15 cellular contexts compared by ENCODE assay signal in the genomic region with DNA sequence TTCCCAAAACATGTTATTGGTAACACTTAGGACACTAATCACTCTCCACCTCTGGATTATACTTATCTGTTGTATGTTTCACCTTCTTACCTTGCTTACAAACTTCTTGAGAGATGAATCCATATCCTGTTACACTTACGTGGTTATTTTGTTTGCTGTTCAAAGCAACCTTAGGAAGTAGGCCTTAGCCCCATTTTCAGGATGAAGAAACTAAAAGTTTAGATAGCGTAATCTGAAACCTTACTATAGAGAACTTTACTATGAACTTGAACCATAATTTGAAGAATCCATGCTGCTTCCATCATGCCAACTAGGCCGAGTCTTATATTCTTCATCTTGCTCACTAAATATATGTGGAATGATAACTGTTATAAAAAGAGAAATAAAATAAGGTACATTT. TPM values are rescaled to one million over a fixed set of nuclear protein-coding genes. Genes with fewer than 3 reads are reported as not detected.
DNase-seq lines count a peak whose midpoint lies in the region; ATAC-seq and TF ChIP-seq lines count a peak whose summit lies in the region.
"Had no signal": no experiment of that assay in that cellular context is flagged by ENCODE, and none has a peak within 500 bp of the region (broad histone marks: within the 10 kb centered on the region; RNA-seq: fewer than 3 reads in every experiment).

No MANE protein-coding gene starts in this region.

- no peak; the same call in 1 of the 2 replicates for TF ChIP-seq CTCF in PC-3 (conservative IDR thresholded peaks at IDR 0.05; ENCODE audit: low read depth, low read length)
- no peak for TF ChIP-seq CTCF in breast epithelium (IDR thresholded peaks at IDR 0.05)
- no peak for TF ChIP-seq CTCF in gastrocnemius medialis (IDR thresholded peaks at IDR 0.05 in 4 of 5, conservative IDR thresholded peaks at IDR 0.05 in 1 of 5)

- H3K4me1 Mint-ChIP-seq in activated CD4-positive, alpha-beta T cell treated with anti-CD3 and anti-CD28 coated beads, Interleukin-2, amount 10 ng/mL, durations not matched to agents 24 days and 14 days = peaks cover 62% of the 10 kb centered on the region

- peaks cover 17% of the 10 kb centered on the region for H3K36me3 Mint-ChIP-seq in activated CD4-positive, alpha-beta T cell treated with anti-CD3 and anti-CD28 coated beads, Interleukin-2, amount 10 ng/mL, durations not matched to agents 24 days and 14 days (ENCODE audit: low read depth)

- in situ Hi-C loops in gastrocnemius medialis (cut with MboI; ENCODE audit: low sequenced_read_pairs in 4 of 4) = no loop called here

- BruUV-seq in PC-3 (replicated peaks; lab: Mats Ljungman, UMichigan) = no TSS peak

- CTCF ChIA-PET in PC-3 (lab: Charles Lee) = no interaction called here

- H3K9me3 ChIP-seq in PC-3 (ENCODE audit: low read length) = no peaks in the 10 kb centered on the region
- H3K9me3 ChIP-seq in breast epithelium = no peaks in the 10 kb centered on the region
- H3K9me3 ChIP-seq in gastrocnemius medialis = no peaks in the 10 kb centered on the region
- H3K9me3 ChIP-seq: A549, prostate gland had no signal

- H3K4me3 ChIP-seq in PC-3 (ENCODE audit: low read length) (0 out of 2 replicates have a peak overlapping the region, but pooled peaks have one; percentile 93), breast epithelium (no peak overlapping the region), gastrocnemius medialis (no peak overlapping the region)
- H3K4me3 ChIP-seq: A549, prostate gland had no signal

- ATAC-seq in PC-3 = no peak
- ATAC-seq in gastrocnemius medialis = no peak
- ATAC-seq: A549 had no signal

- H2AFZ ChIP-seq in PC-3 (ENCODE audit: low read length) = no peak overlapping the region

- peaks cover 71% of the 10 kb centered on the region for H4K20me1 ChIP-seq in PC-3 (ENCODE audit: low read length)

- TF ChIP-seq POLR2A in breast epithelium (IDR thresholded peaks at IDR 0.05) (no peak), gastrocnemius medialis (IDR thresholded peaks at IDR 0.05) (no peak)

- no peak overlapping the region for H3K9ac ChIP-seq in PC-3 (ENCODE audit: low read length)

- H3F3A ChIP-seq in PC-3 (ENCODE audit: low read length, unreplicated experiment) = peaks cover 12% of the 10 kb centered on the region

- H3K4me1 ChIP-seq in PC-3 (ENCODE audit: insufficient read depth, low read length) (peaks cover 68% of the 10 kb centered on the region), breast epithelium (peaks cover 5 to 14% of the 10 kb centered on the region in 2 donors), gastrocnemius medialis (peaks cover 0 to 19% of the 10 kb centered on the region in 2 donors)
- H3K4me1 ChIP-seq: prostate gland had no signal

- no peaks in the 10 kb centered on the region for H3K27me3 Mint-ChIP-seq in activated CD4-positive, alpha-beta T cell treated with anti-CD3 and anti-CD28 coated beads, Interleukin-2, amount 10 ng/mL, durations not matched to agents 24 days and 14 days
- H3K27me3 Mint-ChIP-seq: dendritic cell treated with granulocyte-macrophage colony-stimulating factor and Interleukin-4, amounts not matched to agents 40 ng/mL and 50 ng/mL, for 4 days had no signal

- no peaks in the 10 kb centered on the region for H3K9me2 ChIP-seq in PC-3 (replicated peaks; ENCODE audit: low read length)

- H3K4me3 Mint-ChIP-seq in activated CD4-positive, alpha-beta T cell treated with anti-CD3 and anti-CD28 coated beads, Interleukin-2, amount 10 ng/mL, durations not matched to agents 24 days and 14 days = peak overlapping the region; percentile 55
- H3K4me3 Mint-ChIP-seq: dendritic cell treated with granulocyte-macrophage colony-stimulating factor and Interleukin-4, amounts not matched to agents 40 ng/mL and 50 ng/mL, for 4 days had no signal

- no peak for DNase-seq in activated CD4-positive, alpha-beta T cell treated with anti-CD3 and anti-CD28 coated beads, Interleukin-2, amount 10 ng/mL, durations not matched to agents 24 days and 14 days
- DNase-seq in activated CD4-positive, alpha-beta T cell treated with anti-CD3 and anti-CD28 coated beads, Interleukin-2, amount 50 U/mL, for 48 hours = no peak
- no peak for DNase-seq in PC-3
- DNase-seq in breast epithelium (ENCODE audit: low spot score in 2 of 2) = no peak
- DNase-seq in gastrocnemius medialis = no peak
- DNase-seq in Ammon's horn (ENCODE audit: low spot score) = no peak
- DNase-seq in NCI-H2196 treated with DMSO at 0.1 percent for 48 hours (lab: John Stamatoyannopoulos, UW; ENCODE audit: unreplicated experiment) = no peak
- no peak for DNase-seq in NCI-H1092 (lab: John Stamatoyannopoulos, UW)
- DNase-seq: activated CD8-positive, alpha-beta memory T cell treated with anti-CD3 and anti-CD28 coated beads, Interleukin-2, amount 50 U/mL, for 48 hours; aorta; NCI-H1436 treated with DMSO at 0.1 percent for 48 hours; NCI-H446 had no signal

- H3K27me3 ChIP-seq in PC-3 (ENCODE audit: low read length) = no peaks in the 10 kb centered on the region
- no peaks in the 10 kb centered on the region for H3K27me3 ChIP-seq in breast epithelium
- peaks cover 5 to 21% (median 11%) of the 10 kb centered on the region in 3 donors for H3K27me3 ChIP-seq in gastrocnemius medialis

- H3K27ac ChIP-seq in PC-3 (ENCODE audit: low read length) (no peak overlapping the region), breast epithelium (peak overlapping the region; percentile 77 to 99), gastrocnemius medialis (peak overlapping the region in 3 of 4 donors; percentile 80 to 83 (median 83))
- H3K27ac ChIP-seq: A549, prostate gland had no signal

- peaks cover 3% of the 10 kb centered on the region for H3K9me3 Mint-ChIP-seq in activated CD4-positive, alpha-beta T cell treated with anti-CD3 and anti-CD28 coated beads, Interleukin-2, amount 10 ng/mL, durations not matched to agents 24 days and 14 days
- H3K9me3 Mint-ChIP-seq: dendritic cell treated with granulocyte-macrophage colony-stimulating factor and Interleukin-4, amounts not matched to agents 40 ng/mL and 50 ng/mL, for 4 days had no signal

- intact Hi-C loops in activated CD4-positive, alpha-beta T cell treated with anti-CD3 and anti-CD28 coated beads, Interleukin-2, amount 10 ng/mL, durations not matched to agents 24 days and 14 days (cut with micrococcal nuclease) = loop anchor here (5.0 to 10.0 kb wide), 4 partner anchors 647 to 1967 kb away; a partner anchor contains a TSS
- intact Hi-C loops in PC-3 (cut with micrococcal nuclease) = loop anchor here (5.0 kb wide), 1 partner anchor 562 kb away; no protein-coding TSS in a partner anchor
- intact Hi-C loops in breast epithelium (cut with DNase I; ENCODE audit: low total_unique reads) = no loop called here
- intact Hi-C loops in gastrocnemius medialis (cut with DNase I; ENCODE audit: low total_unique reads) = no loop called here

- peaks cover 92% of the 10 kb centered on the region for H3K79me2 ChIP-seq in PC-3 (ENCODE audit: low read length)

- H3K36me3 ChIP-seq in PC-3 (ENCODE audit: low read depth, low read length) = no peaks in the 10 kb centered on the region; the same call in 1 of the 2 replicates
- H3K36me3 ChIP-seq in breast epithelium = no peaks in the 10 kb centered on the region
- H3K36me3 ChIP-seq in gastrocnemius medialis = no peaks in the 10 kb centered on the region
- H3K36me3 ChIP-seq: prostate gland had no signal

- peak overlapping the region; percentile 56 for H3K27ac Mint-ChIP-seq in activated CD4-positive, alpha-beta T cell treated with anti-CD3 and anti-CD28 coated beads, Interleukin-2, amount 10 ng/mL, durations not matched to agents 24 days and 14 days
- H3K27ac Mint-ChIP-seq: dendritic cell treated with granulocyte-macrophage colony-stimulating factor and Interleukin-4, amounts not matched to agents 40 ng/mL and 50 ng/mL, for 4 days had no signal

- peak overlapping the region; percentile 94 for H3K4me2 ChIP-seq in PC-3 (ENCODE audit: low read length)

- POLR2A ChIA-PET in PC-3 (lab: Charles Lee; ENCODE audit: unreplicated experiment) = no interaction called here

RNA-seq across cellular contexts. Expression of a gene that starts 4.6 kb away (rescaled TPM):
- total RNA-seq in activated CD4-positive, alpha-beta T cell treated with anti-CD3 and anti-CD28 coated beads, Interleukin-2, amount 10 ng/mL, durations not matched to agents 24 days and 14 days = 41.2 and 47.1 TPM in 2 replicates
- 120 and 128 TPM in 2 replicates for total RNA-seq in PC-3 (2014; rRNA removed)
- total RNA-seq in breast epithelium = 100 to 1,000 TPM in 1 of 3 donors, 10 to 100 TPM in 2; 29.0 to 146 (median 88.5) TPM
- 1 to 10 TPM; 4.9 to 8.7 (median 6.2) TPM for total RNA-seq in gastrocnemius medialis

Comparison
In these comparisons a context has a peak if more than half of its experiments do, and no peak if none do; other contexts are left out.
1. intact Hi-C loops: an anchor here in activated CD4-positive, alpha-beta T cell treated with anti-CD3 and anti-CD28 coated beads, Interleukin-2, amount 10 ng/mL, durations not matched to agents 24 days and 14 days (5.0 to 10.0 kb wide) and PC-3 (5.0 kb wide); none called in breast epithelium and gastrocnemius medialis.